9 cellular contexts compared by ENCODE assay signal in the genomic region with DNA sequence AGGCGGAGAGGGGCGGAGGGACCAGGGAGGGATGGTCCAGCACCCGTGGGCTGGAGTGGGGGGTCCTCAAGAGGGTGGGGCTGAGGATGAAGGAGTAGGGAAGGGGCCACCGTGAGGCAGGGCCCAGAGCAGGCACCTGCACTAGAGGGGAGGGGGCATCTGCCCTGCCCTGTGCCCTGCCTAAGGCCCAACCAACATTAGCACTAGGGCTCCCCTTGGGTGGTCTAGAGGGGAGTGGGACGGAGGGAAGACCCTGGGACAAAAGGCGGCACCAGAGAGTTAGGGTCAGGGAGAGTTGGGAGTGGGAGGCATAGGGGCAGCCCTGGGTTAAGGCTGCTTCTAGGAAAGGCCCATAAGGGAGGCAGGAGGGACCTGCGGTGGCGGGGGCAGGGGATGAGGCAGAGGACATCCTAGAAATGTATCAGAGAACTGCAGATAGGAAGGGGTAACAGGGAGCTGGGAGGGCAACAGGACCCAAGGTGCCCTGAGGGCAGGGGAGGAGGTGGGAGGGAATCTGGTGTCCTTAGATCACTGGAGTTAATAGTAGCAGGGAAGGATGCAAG. TPM values are rescaled to one million over a fixed set of nuclear protein-coding genes. Genes with fewer than 3 reads are reported as not detected.
DNase-seq lines count a peak whose midpoint lies in the region; ATAC-seq, FAIRE-seq and TF ChIP-seq lines count a peak whose summit lies in the region.
"Had no signal": no experiment of that assay in that cellular context is flagged by ENCODE, and none has a peak within 500 bp of the region (broad histone marks: within the 10 kb centered on the region; RNA-seq: fewer than 3 reads in every experiment).

No MANE protein-coding gene starts in this region.

- WGBS in SK-N-SH (ENCODE audit: low lambda C conversion rate), result 62% methylated on average over 7 of the region's 8 CpGs

- H3K4me3 Mint-ChIP-seq in activated CD8-positive, alpha-beta T cell treated with anti-CD3 and anti-CD28 coated beads for 36 hours, result peak overlapping the region; percentile 87
- peak overlapping the region; percentile 89 for H3K4me3 Mint-ChIP-seq in stimulated activated memory B cell treated with anti-CD40 and anti-IgM and Interleukin-4, amounts not matched to agents 10 μg/mL and 1 μg/mL and 100 μg/mL, for 72 hours

- peaks cover 0 to 11% of the 10 kb centered on the region in 2 experiments; a peak in 1 of 4 replicates for H3K4me1 ChIP-seq in SK-N-SH (ENCODE audit: control insufficient read depth in 1 of 2, insufficient read depth in 2 of 2, low read depth in 1 of 2, low read length in 1 of 2)
- peaks cover 8% of the 10 kb centered on the region for H3K4me1 ChIP-seq in iPS-15b (ENCODE audit: control insufficient read depth, insufficient read depth, low read length)

- no peaks in the 10 kb centered on the region for H4K20me1 ChIP-seq in SK-N-SH (ENCODE audit: insufficient read depth)

- H3K9ac ChIP-seq in SK-N-SH (no peak overlapping the region), iPS-15b (ENCODE audit: low read depth, low read length) (no peak overlapping the region)

- FAIRE-seq in RCC 7860 (lab: Jason Lieb, UNC), result no peak

- no peaks in the 10 kb centered on the region for H3K9me2 ChIP-seq in SK-N-SH

- no peak overlapping the region for H3K27ac ChIP-seq in SK-N-SH (ENCODE audit: low read depth in 2 of 2, low read length in 1 of 2)
- H3K27ac ChIP-seq: 22Rv1 had no signal

- no peaks in the 10 kb centered on the region for H3K79me2 ChIP-seq in SK-N-SH (ENCODE audit: insufficient read depth)

- H3K4me3 ChIP-seq in SK-N-SH (ENCODE audit: low read depth in 2 of 2, low read length in 1 of 2) (no peak overlapping the region), iPS-15b (ENCODE audit: low read depth, low read length) (peak overlapping the region; percentile 64)

- intact Hi-C loops in activated CD8-positive, alpha-beta T cell treated with anti-CD3 and anti-CD28 coated beads for 36 hours (cut with micrococcal nuclease), result no loop called here

- TF ChIP-seq CTCF in SK-N-SH (IDR thresholded peaks at IDR 0.05), result no peak
- TF ChIP-seq CTCF in activated CD8-positive, alpha-beta T cell treated with anti-CD3 and anti-CD28 coated beads for 36 hours (IDR thresholded peaks at IDR 0.05), result no peak

- DNase-seq in SK-N-SH (peak; percentile 25), foreskin melanocyte (no peak), T1000 (lab: John Stamatoyannopoulos, UW) (no peak), RCC 7860 (ENCODE audit: low spot score) (no peak)
- DNase-seq in activated CD8-positive, alpha-beta T cell treated with anti-CD3 and anti-CD28 coated beads for 36 hours, result no peak

- H3K36me3 ChIP-seq in SK-N-SH (replicated peaks in 1 of 2; ENCODE audit: control insufficient read depth in 1 of 2, insufficient read depth in 2 of 2, low read length in 1 of 2) (no peaks in the 10 kb centered on the region), iPS-15b (ENCODE audit: control insufficient read depth, insufficient read depth, low read length) (no peaks in the 10 kb centered on the region)

- H3K36me3 Mint-ChIP-seq in activated CD8-positive, alpha-beta T cell treated with anti-CD3 and anti-CD28 coated beads for 36 hours (ENCODE audit: low read depth), result no peaks in the 10 kb centered on the region
- H3K36me3 Mint-ChIP-seq in stimulated activated memory B cell treated with anti-CD40 and anti-IgM and Interleukin-4, amounts not matched to agents 10 μg/mL and 1 μg/mL and 100 μg/mL, for 72 hours, result peaks cover 12% of the 10 kb centered on the region

- CTCF ChIA-PET in SK-N-SH (lab: Yijun Ruan, JAX), result interaction anchor here (3.5 kb wide), 1 partner anchor 87 kb away, joined by 13 read pairs; no protein-coding TSS in a partner anchor
- CTCF ChIA-PET in activated CD8-positive, alpha-beta T cell treated with anti-CD3 and anti-CD28 coated beads for 36 hours (lab: Charles Lee), result interaction anchor here (0.7 to 7.3 kb wide), 6 partner anchors 10 to 98 kb away, joined by 3 to 70 read pairs (median 8); no protein-coding TSS in a partner anchor

- peaks cover 34% of the 10 kb centered on the region for H3K4me1 Mint-ChIP-seq in activated CD8-positive, alpha-beta T cell treated with anti-CD3 and anti-CD28 coated beads for 36 hours (ENCODE audit: low read depth)
- peaks cover 53% of the 10 kb centered on the region for H3K4me1 Mint-ChIP-seq in stimulated activated memory B cell treated with anti-CD40 and anti-IgM and Interleukin-4, amounts not matched to agents 10 μg/mL and 1 μg/mL and 100 μg/mL, for 72 hours

- H3K9me3 ChIP-seq in SK-N-SH (no peaks in the 10 kb centered on the region), iPS-15b (ENCODE audit: control insufficient read depth, insufficient read depth, low read length) (no peaks in the 10 kb centered on the region)

- no peak overlapping the region for H2AFZ ChIP-seq in SK-N-SH (ENCODE audit: low read depth)

- H3K27ac Mint-ChIP-seq in activated CD8-positive, alpha-beta T cell treated with anti-CD3 and anti-CD28 coated beads for 36 hours, result no peak overlapping the region
- H3K27ac Mint-ChIP-seq in stimulated activated memory B cell treated with anti-CD40 and anti-IgM and Interleukin-4, amounts not matched to agents 10 μg/mL and 1 μg/mL and 100 μg/mL, for 72 hours, result peak overlapping the region; percentile 76

- no peaks in the 10 kb centered on the region for H3K9me3 Mint-ChIP-seq in activated CD8-positive, alpha-beta T cell treated with anti-CD3 and anti-CD28 coated beads for 36 hours
- no peaks in the 10 kb centered on the region for H3K9me3 Mint-ChIP-seq in stimulated activated memory B cell treated with anti-CD40 and anti-IgM and Interleukin-4, amounts not matched to agents 10 μg/mL and 1 μg/mL and 100 μg/mL, for 72 hours

- peak overlapping the region; percentile 78; the same call in 1 of the 2 replicates for H3K4me2 ChIP-seq in SK-N-SH

- POLR2A ChIA-PET in SK-N-SH (lab: Yijun Ruan, JAX), result no interaction called here
- POLR2A ChIA-PET in activated CD8-positive, alpha-beta T cell treated with anti-CD3 and anti-CD28 coated beads for 36 hours (lab: Charles Lee), result interaction anchor here (1.1 to 2.9 kb wide), 3 partner anchors 11 to 49 kb away, joined by 3 to 13 read pairs (median 4); no protein-coding TSS in a partner anchor

- no peak for TF ChIP-seq RAD21 in SK-N-SH (IDR thresholded peaks at IDR 0.05; ENCODE audit: low read length)

- H3K27me3 Mint-ChIP-seq in activated CD8-positive, alpha-beta T cell treated with anti-CD3 and anti-CD28 coated beads for 36 hours, result no peaks in the 10 kb centered on the region
- no peaks in the 10 kb centered on the region for H3K27me3 Mint-ChIP-seq in stimulated activated memory B cell treated with anti-CD40 and anti-IgM and Interleukin-4, amounts not matched to agents 10 μg/mL and 1 μg/mL and 100 μg/mL, for 72 hours

- no peaks in the 10 kb centered on the region for H3F3A ChIP-seq in SK-N-SH (replicated peaks; ENCODE audit: insufficient read depth)

- H3K27me3 ChIP-seq in SK-N-SH (ENCODE audit: insufficient read depth), result peaks cover 49% of the 10 kb centered on the region
- H3K27me3 ChIP-seq in iPS-15b (ENCODE audit: control insufficient read depth, insufficient read depth, low read length), result peaks cover 72% of the 10 kb centered on the region

- no peak for TF ChIP-seq EP300 in SK-N-SH (IDR thresholded peaks at IDR 0.05; ENCODE audit: borderline replicate concordance in 1 of 2, low read depth in 1 of 2, low read length in 1 of 2)

- no peak for ATAC-seq in SK-N-SH treated with all-trans-retinoic acid at 6 μM for 48 hours
- ATAC-seq in activated CD8-positive, alpha-beta T cell treated with anti-CD3 and anti-CD28 coated beads for 36 hours, result no peak
- ATAC-seq in stimulated activated memory B cell treated with anti-CD40 and anti-IgM and Interleukin-4, amounts not matched to agents 10 μg/mL and 1 μg/mL and 100 μg/mL, for 72 hours, result no peak

TF ChIP-seq in SK-N-SH, 30 proteins besides CTCF, POLR2A, EP300 and RAD21 (continues in another document):
- TF ChIP-seq GATA2 (CRISPR knock-in tag; IDR thresholded peaks at IDR 0.05) (no peak), TEAD4 (IDR thresholded peaks at IDR 0.05; ENCODE audit: borderline replicate concordance, insufficient read depth) (no peak), FOXJ3 (CRISPR knock-in tag; IDR thresholded peaks at IDR 0.05) (no peak), EZH2phosphoT487 (IDR thresholded peaks at IDR 0.05; ENCODE audit: borderline replicate concordance, low read depth) (no peak), MEF2A (IDR thresholded peaks at IDR 0.05; ENCODE audit: borderline replicate concordance, low read depth) (no peak)

TF ChIP-seq in SK-N-SH treated with all-trans-retinoic acid at 6 μM for 48 hours, 23 proteins besides CTCF, POLR2A, EP300 and RAD21 (continues in another document):
- TF ChIP-seq CSDC2 (CRISPR knock-in tag; IDR thresholded peaks at IDR 0.05) (no peak), GLIS3 (CRISPR knock-in tag; IDR thresholded peaks at IDR 0.05) (no peak), TCF4 (CRISPR knock-in tag; IDR thresholded peaks at IDR 0.05; ENCODE audit: borderline replicate concordance) (no peak), TOX (CRISPR knock-in tag; IDR thresholded peaks at IDR 0.05; ENCODE audit: borderline replicate concordance) (no peak), ZFP3 (CRISPR knock-in tag; IDR thresholded peaks at IDR 0.05) (no peak)
- TF ChIP-seq, protein P1, sequence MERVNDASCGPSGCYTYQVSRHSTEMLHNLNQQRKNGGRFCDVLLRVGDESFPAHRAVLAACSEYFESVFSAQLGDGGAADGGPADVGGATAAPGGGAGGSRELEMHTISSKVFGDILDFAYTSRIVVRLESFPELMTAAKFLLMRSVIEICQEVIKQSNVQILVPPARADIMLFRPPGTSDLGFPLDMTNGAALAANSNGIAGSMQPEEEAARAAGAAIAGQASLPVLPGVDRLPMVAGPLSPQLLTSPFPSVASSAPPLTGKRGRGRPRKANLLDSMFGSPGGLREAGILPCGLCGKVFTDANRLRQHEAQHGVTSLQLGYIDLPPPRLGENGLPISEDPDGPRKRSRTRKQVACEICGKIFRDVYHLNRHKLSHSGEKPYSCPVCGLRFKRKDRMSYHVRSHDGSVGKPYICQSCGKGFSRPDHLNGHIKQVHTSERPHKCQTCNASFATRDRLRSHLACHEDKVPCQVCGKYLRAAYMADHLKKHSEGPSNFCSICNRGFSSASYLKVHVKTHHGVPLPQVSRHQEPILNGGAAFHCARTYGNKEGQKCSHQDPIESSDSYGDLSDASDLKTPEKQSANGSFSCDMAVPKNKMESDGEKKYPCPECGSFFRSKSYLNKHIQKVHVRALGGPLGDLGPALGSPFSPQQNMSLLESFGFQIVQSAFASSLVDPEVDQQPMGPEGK (CRISPR knock-in tag; IDR thresholded peaks at IDR 0.05; ENCODE audit: borderline replicate concordance), result no peak

RNA-seq across cellular contexts. Expression of a gene that starts 24.5 kb away (rescaled TPM):
- polyA plus RNA-seq in SK-N-SH (2012; rRNA removed), result 0.28 and 0.31 TPM in 2 replicates
- 0.07 and 0.08 TPM in 2 replicates for polyA plus RNA-seq in SK-N-SH (2012; cell fraction: cytosol; rRNA removed)
- polyA plus RNA-seq in SK-N-SH (2012; cell fraction: nucleus; rRNA removed), result 0.25 and 0.34 TPM in 2 replicates
- total RNA-seq in activated CD8-positive, alpha-beta T cell treated with anti-CD3 and anti-CD28 coated beads for 36 hours, result 100 to 1,000 TPM; 172 TPM
